ENCODE assay signal across 19 cellular contexts in genomic region chr6:161161121-161161520, GRCh38.
"Had no signal": no experiment of that assay in that cellular context is flagged by ENCODE, and none has a peak within 500 bp of the region (broad histone marks: within the 10 kb centered on the region; RNA-seq: fewer than 3 reads in every experiment).

No MANE protein-coding gene starts in this region.

- H3K36me3 ChIP-seq: pancreas, uterus had no signal

- ATAC-seq: left colon; natural killer cell; stimulated activated effector memory CD8-positive, alpha-beta T cell treated with anti-CD3 and anti-CD28 coated beads, Interleukin-12 subunit alpha, Interleukin-12 subunit beta, amount 100 ng/mL, for 72 hours; stimulated activated naive CD8-positive, alpha-beta T cell treated with anti-CD3 and anti-CD28 coated beads, Interleukin-15, Interleukin-2, amounts not matched to agents 100 U/mL and 50 U/mL, for 24 hours had no signal

- H3K9me3 ChIP-seq: pancreas, thoracic aorta, uterus had no signal

- H3K27me3 ChIP-seq: foreskin keratinocyte, heart left ventricle, pancreas, uterus had no signal

- DNase-seq: central memory CD4-positive, alpha-beta T cell; erythroblast; heart left ventricle; hippocampal formation; left colon; left ventricle myocardium superior; mesendoderm; natural killer cell; nucleus accumbens; pancreas; right cardiac atrium; stimulated activated CD4-positive, alpha-beta T cell treated with anti-CD3 and anti-CD28 coated beads, Interleukin-4, amount 100 ng/mL, for 1 hour; stimulated activated CD8-positive, alpha-beta memory T cell treated with anti-CD3 and anti-CD28 coated beads, Interleukin-4, amount 100 ng/mL, for 48 hours; stimulated activated naive CD8-positive, alpha-beta T cell treated with anti-CD3 and anti-CD28 coated beads, Interleukin-15, Interleukin-2, amounts not matched to agents 100 U/mL and 50 U/mL, for 24 hours had no signal

- H3K4me1 ChIP-seq: foreskin keratinocyte, pancreas, uterus had no signal

- H3K4me3 ChIP-seq: heart left ventricle, lung, pancreas, thoracic aorta, uterus had no signal

- H3K27ac ChIP-seq: foreskin keratinocyte, pancreas, thoracic aorta, uterus had no signal
